21 cellular contexts compared by ENCODE assay signal in genomic region chr1:30916296-30916695, GRCh38. TPM values are rescaled to one million over a fixed set of nuclear protein-coding genes. Genes with fewer than 3 reads are reported as not detected.
"Had no signal": no experiment of that assay in that cellular context is flagged by ENCODE, and none has a peak within 500 bp of the region (broad histone marks: within the 10 kb centered on the region; RNA-seq: fewer than 3 reads in every experiment).

No MANE protein-coding gene starts in this region.

- H3K27ac Mint-ChIP-seq: activated CD4-positive, alpha-beta T cell treated with anti-CD3 and anti-CD28 coated beads, Interleukin-2, amount 10 ng/mL, durations not matched to agents 7 days and 5 days; activated CD8-positive, alpha-beta memory T cell treated with anti-CD3 and anti-CD28 coated beads, Interleukin-2, amount 10 ng/mL, durations not matched to agents 7 days and 5 days; activated CD8-positive, alpha-beta T cell treated with anti-CD3 and anti-CD28 coated beads for 36 hours; activated naive CD4-positive, alpha-beta T cell treated with anti-CD3 and anti-CD28 coated beads, Interleukin-2, amount 50 U/mL, for 72 hours; endodermal cell; naive thymus-derived CD4-positive, alpha-beta T cell; neural progenitor cell; progenitor cell of endocrine pancreas had no signal

- H3K9me3 Mint-ChIP-seq: activated CD4-positive, alpha-beta T cell treated with anti-CD3 and anti-CD28 coated beads, Interleukin-2, amount 10 ng/mL, durations not matched to agents 7 days and 5 days; activated CD8-positive, alpha-beta T cell treated with anti-CD3 and anti-CD28 coated beads for 36 hours; activated naive CD4-positive, alpha-beta T cell treated with anti-CD3 and anti-CD28 coated beads, Interleukin-2, amount 50 U/mL, for 72 hours; endodermal cell; naive thymus-derived CD4-positive, alpha-beta T cell; neural progenitor cell had no signal

- DNase-seq: activated CD4-positive, alpha-beta T cell treated with anti-CD3 and anti-CD28 coated beads, Interleukin-2, amount 10 ng/mL, durations not matched to agents 7 days and 5 days; activated CD8-positive, alpha-beta memory T cell treated with anti-CD3 and anti-CD28 coated beads, Interleukin-2, amount 10 ng/mL, durations not matched to agents 7 days and 5 days; activated CD8-positive, alpha-beta T cell treated with anti-CD3 and anti-CD28 coated beads for 36 hours; activated T-cell treated with anti-CD3 and anti-CD28 coated beads for 4 hours; brain microvascular endothelial cell; central memory CD4-positive, alpha-beta T cell; esophagus squamous epithelium; naive thymus-derived CD4-positive, alpha-beta T cell; retina; SK-N-SH; stimulated activated CD4-positive, alpha-beta T cell treated with anti-CD3 and anti-CD28 coated beads, Interleukin-1b, Interleukin-23, amount 100 ng/mL, for 48 hours; stomach had no signal

- H3K27me3 ChIP-seq: ascending aorta, brain microvascular endothelial cell, esophagus squamous epithelium, gastroesophageal sphincter, neural progenitor cell, stomach, upper lobe of left lung had no signal

- H3K36me3 Mint-ChIP-seq: activated CD8-positive, alpha-beta memory T cell treated with anti-CD3 and anti-CD28 coated beads, Interleukin-2, amount 10 ng/mL, durations not matched to agents 7 days and 5 days; activated naive CD4-positive, alpha-beta T cell treated with anti-CD3 and anti-CD28 coated beads, Interleukin-2, amount 50 U/mL, for 72 hours; naive thymus-derived CD4-positive, alpha-beta T cell; neural progenitor cell had no signal

- H3K36me3 ChIP-seq: ascending aorta, brain microvascular endothelial cell, esophagus squamous epithelium, gastroesophageal sphincter, neural progenitor cell, stomach, upper lobe of left lung had no signal

- H3K27me3 Mint-ChIP-seq: progenitor cell of endocrine pancreas had no signal

- ATAC-seq: activated CD4-positive, CD25-positive, alpha-beta regulatory T cell treated with anti-CD3 and anti-CD28 coated beads, Interleukin-2, amount 50 U/mL, for 24 hours; activated CD8-positive, alpha-beta memory T cell treated with anti-CD3 and anti-CD28 coated beads, Interleukin-2, amount 10 ng/mL, durations not matched to agents 7 days and 5 days; activated CD8-positive, alpha-beta T cell treated with anti-CD3 and anti-CD28 coated beads for 36 hours; activated naive CD4-positive, alpha-beta T cell treated with anti-CD3 and anti-CD28 coated beads, Interleukin-2, amount 50 U/mL, for 72 hours; gastroesophageal sphincter; naive thymus-derived CD4-positive, alpha-beta T cell had no signal

- H3K4me3 ChIP-seq: ascending aorta, esophagus squamous epithelium, gastroesophageal sphincter, lung, neural progenitor cell, stomach, upper lobe of left lung had no signal

- H3K27ac ChIP-seq: ascending aorta, brain microvascular endothelial cell, esophagus squamous epithelium, gastroesophageal sphincter, neural progenitor cell, stomach, upper lobe of left lung had no signal

- H3K4me3 Mint-ChIP-seq: activated CD4-positive, alpha-beta T cell treated with anti-CD3 and anti-CD28 coated beads, Interleukin-2, amount 10 ng/mL, durations not matched to agents 7 days and 5 days; activated CD8-positive, alpha-beta memory T cell treated with anti-CD3 and anti-CD28 coated beads, Interleukin-2, amount 10 ng/mL, durations not matched to agents 7 days and 5 days; activated CD8-positive, alpha-beta T cell treated with anti-CD3 and anti-CD28 coated beads for 36 hours; endodermal cell; naive thymus-derived CD4-positive, alpha-beta T cell; neural progenitor cell had no signal

- H3K9me3 ChIP-seq: ascending aorta, esophagus squamous epithelium, gastroesophageal sphincter, SK-N-SH, stomach, upper lobe of left lung had no signal

- H3K4me1 ChIP-seq: ascending aorta, neural progenitor cell had no signal

RNA-seq across cellular contexts. Expression of gene SDC3, which starts 7.7 kb away (rescaled TPM):
- total RNA-seq: activated CD8-positive, alpha-beta memory T cell treated with anti-CD3 and anti-CD28 coated beads, Interleukin-2, amount 10 ng/mL, durations not matched to agents 7 days and 5 days had no signal
